Comparison of ENCODE assay signal across 19 cellular contexts in genomic region chr7:81986745-81987470, GRCh38.
DNase-seq lines count a peak whose midpoint lies in the region; ATAC-seq, FAIRE-seq and TF ChIP-seq lines count a peak whose summit lies in the region.
"Had no signal": no experiment of that assay in that cellular context is flagged by ENCODE, and none has a peak within 500 bp of the region (broad histone marks: within the 10 kb centered on the region; RNA-seq: fewer than 3 reads in every experiment).

No MANE protein-coding gene starts in this region.

- H3K9ac ChIP-seq in smooth muscle cell (ENCODE audit: low read depth) = no peak overlapping the region

- WGBS in A549 (ENCODE audit: missing lambda C conversion rate) = 87% methylated on average over 3 of the region's 3 CpGs
- whole genome bisulfite sequencing in smooth muscle cell (ENCODE audit: low lambda C conversion rate) = 96% methylated on average over 3 of the region's 3 CpGs

- no peak overlapping the region for H2AFZ ChIP-seq in smooth muscle cell (ENCODE audit: low read depth)

- H3K4me3 ChIP-seq in A549 (no peak overlapping the region), smooth muscle cell (no peak overlapping the region)
- H3K4me3 ChIP-seq: GM12878, HAP-1 had no signal

- no peak for TF ChIP-seq EP300 in A549 (IDR thresholded peaks at IDR 0.05)

- no peaks in the 10 kb centered on the region for H3K27me3 ChIP-seq in smooth muscle cell (ENCODE audit: low read depth)

- ATAC-seq in A549 (no peak), SK-N-SH treated with all-trans-retinoic acid at 6 μM for 48 hours (no peak), HG02938 (IDR thresholded peaks at IDR 0.05; ENCODE audit: unreplicated experiment) (no peak)
- ATAC-seq: GM12878 had no signal

- DNase-seq in A549 (ENCODE audit: low read depth in 1 of 2, low spot score in 1 of 2) (no peak), HT-29 (ENCODE audit: low spot score) (peak; percentile 27), left kidney (ENCODE audit: low read depth, low spot score) (peak; percentile 3), HPDE6-E6E7 (ENCODE audit: extremely low spot score) (no peak), smooth muscle cell (lab: John Stamatoyannopoulos, UW; ENCODE audit: unreplicated experiment) (no peak)
- DNase-seq: AML-193; Caco-2; CD4-positive, alpha-beta T cell; DMS153; DMS79; Karpas-422; KBM-7 had no signal

- TF ChIP-seq POLR2A in A549 (IDR thresholded peaks at IDR 0.05; ENCODE audit: low read length) = no peak

- no peaks in the 10 kb centered on the region for H4K20me1 ChIP-seq in smooth muscle cell (ENCODE audit: low read depth)

- TF ChIP-seq CTCF in A549 (IDR thresholded peaks at IDR 0.05) (no peak), smooth muscle cell (IDR thresholded peaks at IDR 0.05; ENCODE audit: borderline replicate concordance, insufficient read depth, poor library complexity, severe bottlenecking) (no peak)

- no peak for FAIRE-seq in A549 (lab: Jason Lieb, UNC)
- FAIRE-seq: A204.1, GM12878, GM19239 had no signal

- no peak for TF ChIP-seq RAD21 in A549 (conservative IDR thresholded peaks at IDR 0.05 in 1 of 2, IDR thresholded peaks at IDR 0.05 in 1 of 2)

- POLR2A ChIA-PET in A549 (lab: Yijun Ruan, JAX) = no interaction called here

- no peaks in the 10 kb centered on the region for H3K79me2 ChIP-seq in smooth muscle cell (ENCODE audit: low read depth)

- H3K4me2 ChIP-seq in A549 (no peak overlapping the region), smooth muscle cell (no peak overlapping the region)

- no peaks in the 10 kb centered on the region for H3K36me3 ChIP-seq in smooth muscle cell (ENCODE audit: low read depth)
- H3K36me3 ChIP-seq: HAP-1 had no signal

- H3K9me3 ChIP-seq in A549 (no peaks in the 10 kb centered on the region), smooth muscle cell (replicated peaks; ENCODE audit: low read depth) (no peaks in the 10 kb centered on the region)
- H3K9me3 ChIP-seq: Caco-2, HAP-1 had no signal

- H3K4me1 ChIP-seq in A549 (no peaks in the 10 kb centered on the region), smooth muscle cell (ENCODE audit: low read depth) (no peaks in the 10 kb centered on the region)
- H3K4me1 ChIP-seq: Caco-2, HAP-1 had no signal

- H3K27ac ChIP-seq in A549 (no peak overlapping the region), smooth muscle cell (ENCODE audit: low read depth) (no peak overlapping the region)
- H3K27ac ChIP-seq: C4-2B had no signal

- no peaks in the 10 kb centered on the region for H3F3A ChIP-seq in smooth muscle cell (ENCODE audit: low read depth)

- CTCF ChIA-PET in A549 (lab: Yijun Ruan, JAX) = no interaction called here

TF ChIP-seq in A549, 52 proteins besides CTCF, POLR2A, EP300 and RAD21:
- TF ChIP-seq ZFP36 (IDR thresholded peaks at IDR 0.05; ENCODE audit: borderline replicate concordance, partially characterized antibody) (no peak), MAFK (IDR thresholded peaks at IDR 0.05; ENCODE audit: partially characterized antibody) (peak; percentile 91)

TF ChIP-seq in SK-N-SH treated with all-trans-retinoic acid at 6 μM for 48 hours, 23 proteins besides CTCF, POLR2A, EP300 and RAD21 (continues in another document):
- TF ChIP-seq PPARA (CRISPR knock-in tag; IDR thresholded peaks at IDR 0.05; ENCODE audit: borderline replicate concordance) (no peak), BACH2 (CRISPR knock-in tag; IDR thresholded peaks at IDR 0.05; ENCODE audit: borderline replicate concordance) (no peak), OSR1 (CRISPR knock-in tag; IDR thresholded peaks at IDR 0.05) (no peak), ZC3H10 (CRISPR knock-in tag; IDR thresholded peaks at IDR 0.05) (no peak), ZNF8 (CRISPR knock-in tag; IDR thresholded peaks at IDR 0.05) (peak; percentile 27; the same call in 1 of the 2 replicates), ZFP3 (CRISPR knock-in tag; IDR thresholded peaks at IDR 0.05) (no peak), ZNF70 (CRISPR knock-in tag; IDR thresholded peaks at IDR 0.05) (no peak), SNAI2 (CRISPR knock-in tag; IDR thresholded peaks at IDR 0.05) (no peak), ARNTL (CRISPR knock-in tag; IDR thresholded peaks at IDR 0.05; ENCODE audit: borderline replicate concordance, low read depth) (no peak), POU6F1 (CRISPR knock-in tag; IDR thresholded peaks at IDR 0.05; ENCODE audit: borderline replicate concordance, low read depth) (peak; percentile 17; the same call in 1 of the 2 replicates), ZFP30 (CRISPR knock-in tag; IDR thresholded peaks at IDR 0.05) (no peak), ZNF565 (CRISPR knock-in tag; conservative IDR thresholded peaks at IDR 0.05; ENCODE audit: low read depth) (no peak), TSHZ2 (CRISPR knock-in tag; IDR thresholded peaks at IDR 0.05) (0 out of 2 replicates have a peak, but pooled peaks have one; percentile 27), ISL1 (CRISPR knock-in tag; IDR thresholded peaks at IDR 0.05) (peak; percentile 84), GLIS3 (CRISPR knock-in tag; IDR thresholded peaks at IDR 0.05) (no peak; the same call in 1 of the 2 replicates), PATZ1 (CRISPR knock-in tag; IDR thresholded peaks at IDR 0.05; ENCODE audit: borderline replicate concordance) (no peak), ESRRG (CRISPR knock-in tag; IDR thresholded peaks at IDR 0.05) (no peak), RARB (CRISPR knock-in tag; IDR thresholded peaks at IDR 0.05) (no peak), CREB5 (CRISPR knock-in tag; IDR thresholded peaks at IDR 0.05; ENCODE audit: low read depth) (no peak), TOX (CRISPR knock-in tag; IDR thresholded peaks at IDR 0.05; ENCODE audit: borderline replicate concordance) (no peak), TCF4 (CRISPR knock-in tag; IDR thresholded peaks at IDR 0.05; ENCODE audit: borderline replicate concordance) (peak; percentile 52; the same call in 1 of the 2 replicates)

Comparison
In these comparisons a context has a peak if more than half of its experiments do, and no peak if none do; other contexts are left out.
1. DNase-seq: peak in HT-29 (single experiment) and left kidney (single experiment); none in A549 (0 of 2), HPDE6-E6E7 (single experiment) and smooth muscle cell (single experiment).